Comparison of ENCODE assay signal across 10 cellular contexts in genomic region chr1:204123376-204123775, GRCh38. TPM values are rescaled to one million over a fixed set of nuclear protein-coding genes. Genes with fewer than 3 reads are reported as not detected.
A peak's percentile ranks its signal among the peaks of the same experiment; 100 is the strongest.
DNase-seq lines count a peak whose midpoint lies in the region; ATAC-seq and TF ChIP-seq lines count a peak whose summit lies in the region.
"Had no signal": no experiment of that assay in that cellular context is flagged by ENCODE, and none has a peak within 500 bp of the region (broad histone marks: within the 10 kb centered on the region; RNA-seq: fewer than 3 reads in every experiment).

No MANE protein-coding gene starts in this region.

- H3K4ac ChIP-seq in IMR-90 (ENCODE audit: low read depth, low read length), result no peak overlapping the region

- H3K9me3 Mint-ChIP-seq in Caco-2 (ENCODE audit: unreplicated experiment), result no peaks in the 10 kb centered on the region

- H4K8ac ChIP-seq in IMR-90 (ENCODE audit: low read depth in 2 of 2, low read length in 2 of 2), result no peak overlapping the region

- POLR2A ChIA-PET in BJ (lab: Charles Lee), result no interaction called here
- POLR2A ChIA-PET in IMR-90 (lab: Charles Lee; ENCODE audit: unreplicated experiment), result no interaction called here
- POLR2A ChIA-PET in Caco-2 (lab: Charles Lee), result no interaction called here

- peaks cover 10% of the 10 kb centered on the region for H3K36me3 ChIP-seq in BJ (ENCODE audit: control insufficient read depth, insufficient read depth, low read length)
- peaks cover 9% of the 10 kb centered on the region for H3K36me3 ChIP-seq in IMR-90 (ENCODE audit: control insufficient read depth, insufficient read depth, low read length)
- peaks cover 11% of the 10 kb centered on the region for H3K36me3 ChIP-seq in brain microvascular endothelial cell (replicated peaks)
- H3K36me3 ChIP-seq in right lobe of liver, result peaks cover 0 to 29% (median 9%) of the 10 kb centered on the region in 4 donors
- peaks cover 2% of the 10 kb centered on the region for H3K36me3 ChIP-seq in Caco-2 (ENCODE audit: control insufficient read depth, insufficient read depth, low read length)
- H3K36me3 ChIP-seq in uterus, result no peaks in the 10 kb centered on the region
- H3K36me3 ChIP-seq: neutrophil had no signal

- H3K4me1 Mint-ChIP-seq in Caco-2 (ENCODE audit: low read depth, unreplicated experiment), result peaks cover 9% of the 10 kb centered on the region

- BruUV-seq in IMR-90 (replicated peaks; lab: Mats Ljungman, UMichigan) (no TSS peak), Caco-2 (replicated peaks; lab: Mats Ljungman, UMichigan) (no TSS peak)

- H2AK9ac ChIP-seq in IMR-90 (replicated peaks; ENCODE audit: low read depth, low read length, poor library complexity), result no peak overlapping the region

- no peaks in the 10 kb centered on the region for H4K20me1 ChIP-seq in IMR-90 (ENCODE audit: insufficient read depth, low read length)

- peaks cover 15% of the 10 kb centered on the region for H3K36me3 Mint-ChIP-seq in Caco-2 (ENCODE audit: insufficient read depth, unreplicated experiment)

- H3K4me2 ChIP-seq in IMR-90 (ENCODE audit: low read depth, low read length), result no peak overlapping the region

- H3K4me3 Mint-ChIP-seq in Caco-2 (ENCODE audit: unreplicated experiment), result no peak overlapping the region

- H3K27me3 Mint-ChIP-seq in Caco-2 (ENCODE audit: insufficient read depth, unreplicated experiment), result no peaks in the 10 kb centered on the region

- H3K4me3 ChIP-seq in BJ (ENCODE audit: low read depth, low read length), result no peak overlapping the region
- no peak overlapping the region for H3K4me3 ChIP-seq in IMR-90 (ENCODE audit: insufficient read depth, low read depth, low read length)
- no peak overlapping the region for H3K4me3 ChIP-seq in brain microvascular endothelial cell (ENCODE audit: low read depth, low read length)
- no peak overlapping the region for H3K4me3 ChIP-seq in right lobe of liver
- no peak overlapping the region for H3K4me3 ChIP-seq in Caco-2 (ENCODE audit: low read depth, low read length)
- no peak overlapping the region for H3K4me3 ChIP-seq in uterus
- H3K4me3 ChIP-seq: esophagus muscularis mucosa had no signal

- no peak overlapping the region for H2BK20ac ChIP-seq in IMR-90 (ENCODE audit: low read depth, low read length)

- no peak overlapping the region for H4K91ac ChIP-seq in IMR-90 (ENCODE audit: insufficient read depth, low read depth, low read length)

- H3K27me3 ChIP-seq in BJ (ENCODE audit: control insufficient read depth, insufficient read depth, low read length), result no peaks in the 10 kb centered on the region
- no peaks in the 10 kb centered on the region for H3K27me3 ChIP-seq in IMR-90 (ENCODE audit: control insufficient read depth, insufficient read depth, low read length)
- no peaks in the 10 kb centered on the region for H3K27me3 ChIP-seq in brain microvascular endothelial cell (replicated peaks)
- H3K27me3 ChIP-seq in right lobe of liver, result no peaks in the 10 kb centered on the region
- no peaks in the 10 kb centered on the region for H3K27me3 ChIP-seq in Caco-2 (replicated peaks; ENCODE audit: control insufficient read depth, insufficient read depth, low read length)
- no peaks in the 10 kb centered on the region for H3K27me3 ChIP-seq in uterus
- H3K27me3 ChIP-seq: esophagus muscularis mucosa, neutrophil had no signal

- H3K14ac ChIP-seq in IMR-90 (replicated peaks; ENCODE audit: low read depth, low read length), result no peak overlapping the region

- 100% methylated on average over 1 of the region's 9 CpGs; no CpG with 5 or more reads in 1 of the 2 experiments for WGBS in IMR-90 (ENCODE audit: extremely low coverage in 2 of 2, insufficient read length in 1 of 2), 2 experiments
- WGBS in right lobe of liver (ENCODE audit: insufficient coverage, low coverage, low lambda C conversion rate, missing lambda C conversion rate), result 58% methylated on average over 4 of the region's 9 CpGs

- H2BK5ac ChIP-seq in IMR-90 (ENCODE audit: low read depth, low read length, poor library complexity, severe bottlenecking), result no peak overlapping the region

- no peak overlapping the region for H2AK5ac ChIP-seq in IMR-90 (ENCODE audit: low read depth, low read length)

- ATAC-seq in IMR-90 (ENCODE audit: low read depth) (no peak), right lobe of liver (peak in 1 of 4 donors; percentile 8), GM19035 (IDR thresholded peaks at IDR 0.05; ENCODE audit: unreplicated experiment) (no peak)

- H3K56ac ChIP-seq in IMR-90 (ENCODE audit: extremely low read depth, insufficient read depth, low read length), result no peak overlapping the region

- no peak overlapping the region for H2BK120ac ChIP-seq in IMR-90 (ENCODE audit: low read depth, low read length)

- no peak overlapping the region for H3K23ac ChIP-seq in IMR-90 (ENCODE audit: low read depth, low read length)

- H4K5ac ChIP-seq in IMR-90 (ENCODE audit: low read depth, low read length), result no peak overlapping the region

- no peaks in the 10 kb centered on the region for H3K79me1 ChIP-seq in IMR-90 (ENCODE audit: low read depth in 1 of 2, low read length in 2 of 2)

- TF ChIP-seq POLR2A in IMR-90 (IDR thresholded peaks at IDR 0.05; ENCODE audit: low read depth, low read length) (no peak), right lobe of liver (IDR thresholded peaks at IDR 0.05) (no peak), uterus (IDR thresholded peaks at IDR 0.05) (no peak)

- dilution Hi-C loops in IMR-90 (cut with HindIII; ENCODE audit: low sequenced_read_pairs, unreplicated experiment), result no loop called here

- H3K9ac ChIP-seq in IMR-90 (ENCODE audit: low read depth, low read length), result no peak overlapping the region

- peak; percentile 42 for TF ChIP-seq RAD21 in IMR-90 (IDR thresholded peaks at IDR 0.05; ENCODE audit: low read length)

- no peak overlapping the region for H3K27ac Mint-ChIP-seq in Caco-2 (ENCODE audit: unreplicated experiment)

- no peak overlapping the region for H2BK15ac ChIP-seq in IMR-90 (ENCODE audit: low read depth, low read length)

- intact Hi-C loops in IMR-90 (cut with micrococcal nuclease) (no loop called here), right lobe of liver (cut with DNase I) (loop anchor here in 1 of 2 donors (10.0 kb wide), 1 partner anchor 49 kb away; the partner anchor contains the start of gene SOX13), Caco-2 (cut with micrococcal nuclease; ENCODE audit: unreplicated experiment) (loop anchor here (10.0 kb wide), 1 partner anchor 119 kb away; no protein-coding TSS in a partner anchor), uterus (cut with DNase I; ENCODE audit: low total_unique reads) (no loop called here)

- in situ Hi-C loops in IMR-90 (cut with MboI; ENCODE audit: low sequenced_read_pairs) (no loop called here), brain microvascular endothelial cell (cut with HindIII; ENCODE audit: low pct_ligation_motif_present, low sequenced_read_pairs) (no loop called here)

- H3K27ac ChIP-seq in IMR-90 (ENCODE audit: insufficient read depth, low read length) (no peak overlapping the region), brain microvascular endothelial cell (no peak overlapping the region), right lobe of liver (no peak overlapping the region), uterus (no peak overlapping the region)
- H3K27ac ChIP-seq: esophagus muscularis mucosa, neutrophil had no signal

- no peak overlapping the region for H2AFZ ChIP-seq in IMR-90 (replicated peaks; ENCODE audit: low read length, poor library complexity)

- CTCF ChIA-PET in BJ (lab: Yijun Ruan, JAX) (interaction anchor here (14.9 kb wide), 1 partner anchor 256 kb away, joined by 456 read pairs; the partner anchor contains the start of gene SNRPE), IMR-90 (lab: Yijun Ruan, JAX) (no interaction called here), Caco-2 (lab: Charles Lee) (no interaction called here)

- H3K18ac ChIP-seq in IMR-90 (ENCODE audit: low read depth, low read length), result no peak overlapping the region

- no peak for DNase-seq in BJ (ENCODE audit: low read depth)
- DNase-seq in IMR-90, result peak; percentile 7
- no peak for DNase-seq in brain microvascular endothelial cell
- DNase-seq in right lobe of liver, result no peak
- no peak for DNase-seq in Caco-2
- no peak for DNase-seq in GF-D8 (lab: John Stamatoyannopoulos, UW)
- DNase-seq in uterus, result no peak

- TF ChIP-seq CTCF in BJ (IDR thresholded peaks at IDR 0.05; ENCODE audit: insufficient read depth, low read depth, low read length), result peak; percentile 28
- peak; percentile 38 for TF ChIP-seq CTCF in IMR-90 (conservative IDR thresholded peaks at IDR 0.05; ENCODE audit: low read depth, low read length)
- peak; percentile 59 for TF ChIP-seq CTCF in brain microvascular endothelial cell (IDR thresholded peaks at IDR 0.05; ENCODE audit: low read depth, low read length, missing control alignments)
- peak; percentile 23 to 44 (median 38) for TF ChIP-seq CTCF in right lobe of liver (IDR thresholded peaks at IDR 0.05)
- TF ChIP-seq CTCF in Caco-2 (IDR thresholded peaks at IDR 0.05; ENCODE audit: insufficient read depth in 1 of 2, low read depth in 1 of 2, low read length in 1 of 2, severe bottlenecking in 1 of 2, unreplicated experiment in 1 of 2), result peak in 1 of 2 experiments; percentile 31
- TF ChIP-seq CTCF in uterus (IDR thresholded peaks at IDR 0.05), result peak in 2 of 4 experiments; percentile 10 to 26

- H3K9me3 ChIP-seq in IMR-90 (ENCODE audit: control insufficient read depth, insufficient read depth, low read length) (no peaks in the 10 kb centered on the region), right lobe of liver (no peaks in the 10 kb centered on the region), Caco-2 (no peaks in the 10 kb centered on the region), uterus (no peaks in the 10 kb centered on the region)
- H3K9me3 ChIP-seq: esophagus muscularis mucosa, neutrophil had no signal

- H3K9me1 ChIP-seq in IMR-90 (ENCODE audit: insufficient read depth, low read length), result no peaks in the 10 kb centered on the region

- H3K4me1 ChIP-seq in IMR-90 (ENCODE audit: control insufficient read depth, insufficient read depth, low read length), result peaks cover 4% of the 10 kb centered on the region; the same call in 1 of the 2 replicates
- H3K4me1 ChIP-seq in right lobe of liver, result peaks cover 0 to 18% (median 8%) of the 10 kb centered on the region in 4 donors
- H3K4me1 ChIP-seq in Caco-2, result no peaks in the 10 kb centered on the region
- peaks cover 10 to 13% of the 10 kb centered on the region in 2 donors for H3K4me1 ChIP-seq in uterus

RNA-seq across cellular contexts. Expression of gene ETNK2, which starts 28.5 kb away (rescaled TPM):
- 27.2 and 30.7 TPM in 2 replicates for polyA plus RNA-seq in BJ (2011; rRNA removed)
- 16.2 and 29.1 TPM in 2 replicates for polyA minus RNA-seq in BJ (2011; rRNA and poly(A)+ RNA removed)
- total RNA-seq in IMR-90 (2012; rRNA removed), result 24.7 and 26.0 TPM in 2 replicates
- polyA plus RNA-seq in IMR-90 (2012; rRNA removed), result 17.8 and 18.9 TPM in 2 replicates
- 12.8 and 21.9 TPM in 2 replicates for polyA plus RNA-seq in IMR-90 (2012; cell fraction: cytosol; rRNA removed)
- polyA plus RNA-seq in IMR-90 (2012; cell fraction: nucleus; rRNA removed; ENCODE audit: low replicate concordance), result 9.1 and 9.2 TPM in 2 replicates
- 100 to 1,000 TPM in 3 of 6 experiments, 10 to 100 TPM in 3; 30.9 to 231 (median 98.9) TPM for total RNA-seq in right lobe of liver
- total RNA-seq in Caco-2 (2022), result 16.2 and 21.9 TPM in 2 replicates
- total RNA-seq in uterus, result 10 to 100 TPM in 3 of 4 donors, 1 to 10 TPM in 1; 2.3 to 23.9 (median 13.9) TPM

RNA-seq across cellular contexts. Expression of gene REN, which starts 42.8 kb away (rescaled TPM):
- polyA plus RNA-seq in BJ (2011; rRNA removed) (0.99 and 1.2 TPM in 2 replicates), IMR-90 (2012; rRNA removed) (1.1 and 1.2 TPM in 2 replicates)
- polyA minus RNA-seq in BJ (2011; rRNA and poly(A)+ RNA removed), result 0.09 TPM in 1 of 2 replicates, not detected in the other
- total RNA-seq in IMR-90 (2012; rRNA removed) (0.28 and 0.54 TPM in 2 replicates), right lobe of liver (under 1 TPM in 5 of 6 experiments, not detected in 1; 0.25 to 0.44 (median 0.27) TPM), Caco-2 (2022) (not detected in 2 replicates), uterus (1 to 10 TPM in 2 of 4 donors, not detected in 2; 6.8 to 9.4 TPM)
- 0.27 and 0.78 TPM in 2 replicates for polyA plus RNA-seq in IMR-90 (2012; cell fraction: cytosol; rRNA removed)
- 0.63 and 0.83 TPM in 2 replicates for polyA plus RNA-seq in IMR-90 (2012; cell fraction: nucleus; rRNA removed; ENCODE audit: low replicate concordance)
- total RNA-seq: esophagus muscularis mucosa had no signal

RNA-seq across cellular contexts. Expression of gene SOX13, which starts 50.5 kb away (rescaled TPM):
- polyA plus RNA-seq in BJ (2011; rRNA removed) (6.2 and 9.5 TPM in 2 replicates), IMR-90 (2012; rRNA removed) (3.5 TPM in 2 replicates)
- polyA minus RNA-seq in BJ (2011; rRNA and poly(A)+ RNA removed), result 6.8 and 14.0 TPM in 2 replicates
- total RNA-seq in IMR-90 (2012; rRNA removed) (0.54 and 0.56 TPM in 2 replicates), right lobe of liver (10 to 100 TPM; 12.5 to 29.1 (median 17.1) TPM), Caco-2 (2022) (31.5 and 34.5 TPM in 2 replicates), uterus (100 to 1,000 TPM in 1 of 4 donors, 10 to 100 TPM in 3; 15.7 to 139 (median 37.9) TPM)
- 3.2 and 3.5 TPM in 2 replicates for polyA plus RNA-seq in IMR-90 (2012; cell fraction: cytosol; rRNA removed)
- 9.6 and 15.9 TPM in 2 replicates for polyA plus RNA-seq in IMR-90 (2012; cell fraction: nucleus; rRNA removed; ENCODE audit: low replicate concordance)
